ENCODE assay signal across 1 cellular context in the genomic region with DNA sequence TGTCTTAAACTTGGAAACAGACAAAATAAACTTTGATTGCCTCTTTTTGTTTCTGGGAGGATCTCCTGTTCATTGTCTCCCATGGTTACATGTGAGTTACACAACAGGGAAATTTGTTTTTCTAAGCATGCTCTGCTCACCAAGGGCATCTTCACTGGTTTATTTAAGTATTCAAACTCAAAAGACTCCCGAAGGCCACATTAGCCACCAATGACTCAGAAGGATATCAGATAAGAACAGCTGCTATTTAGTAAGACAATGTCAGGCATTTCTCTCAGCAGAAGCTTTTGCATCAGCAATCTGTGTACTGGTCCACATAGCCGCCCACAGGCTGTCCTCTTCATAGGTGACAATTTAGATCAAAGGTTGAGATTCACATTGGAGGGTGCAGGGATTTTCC.
TF ChIP-seq lines count a peak whose summit lies in the region.

No MANE protein-coding gene starts in this region.

TF ChIP-seq in SK-N-SH, 30 proteins besides CTCF, POLR2A, EP300 and RAD21 (continued from another document):
- TF ChIP-seq, protein P1, sequence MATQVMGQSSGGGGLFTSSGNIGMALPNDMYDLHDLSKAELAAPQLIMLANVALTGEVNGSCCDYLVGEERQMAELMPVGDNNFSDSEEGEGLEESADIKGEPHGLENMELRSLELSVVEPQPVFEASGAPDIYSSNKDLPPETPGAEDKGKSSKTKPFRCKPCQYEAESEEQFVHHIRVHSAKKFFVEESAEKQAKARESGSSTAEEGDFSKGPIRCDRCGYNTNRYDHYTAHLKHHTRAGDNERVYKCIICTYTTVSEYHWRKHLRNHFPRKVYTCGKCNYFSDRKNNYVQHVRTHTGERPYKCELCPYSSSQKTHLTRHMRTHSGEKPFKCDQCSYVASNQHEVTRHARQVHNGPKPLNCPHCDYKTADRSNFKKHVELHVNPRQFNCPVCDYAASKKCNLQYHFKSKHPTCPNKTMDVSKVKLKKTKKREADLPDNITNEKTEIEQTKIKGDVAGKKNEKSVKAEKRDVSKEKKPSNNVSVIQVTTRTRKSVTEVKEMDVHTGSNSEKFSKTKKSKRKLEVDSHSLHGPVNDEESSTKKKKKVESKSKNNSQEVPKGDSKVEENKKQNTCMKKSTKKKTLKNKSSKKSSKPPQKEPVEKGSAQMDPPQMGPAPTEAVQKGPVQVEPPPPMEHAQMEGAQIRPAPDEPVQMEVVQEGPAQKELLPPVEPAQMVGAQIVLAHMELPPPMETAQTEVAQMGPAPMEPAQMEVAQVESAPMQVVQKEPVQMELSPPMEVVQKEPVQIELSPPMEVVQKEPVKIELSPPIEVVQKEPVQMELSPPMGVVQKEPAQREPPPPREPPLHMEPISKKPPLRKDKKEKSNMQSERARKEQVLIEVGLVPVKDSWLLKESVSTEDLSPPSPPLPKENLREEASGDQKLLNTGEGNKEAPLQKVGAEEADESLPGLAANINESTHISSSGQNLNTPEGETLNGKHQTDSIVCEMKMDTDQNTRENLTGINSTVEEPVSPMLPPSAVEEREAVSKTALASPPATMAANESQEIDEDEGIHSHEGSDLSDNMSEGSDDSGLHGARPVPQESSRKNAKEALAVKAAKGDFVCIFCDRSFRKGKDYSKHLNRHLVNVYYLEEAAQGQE (IDR thresholded peaks at IDR 0.05; ENCODE audit: low read depth, low read length), result no peak
- TF ChIP-seq CHD2 (IDR thresholded peaks at IDR 0.05; ENCODE audit: low read length, partially characterized antibody) (no peak), FOXM1 (IDR thresholded peaks at IDR 0.05; ENCODE audit: low read depth) (no peak), TAF1 (IDR thresholded peaks at IDR 0.05; ENCODE audit: borderline replicate concordance, low read depth, low read length) (no peak), MEF2A (IDR thresholded peaks at IDR 0.05; ENCODE audit: borderline replicate concordance, low read depth) (no peak), NFIC (IDR thresholded peaks at IDR 0.05; ENCODE audit: borderline replicate concordance) (peak; percentile 30; the same call in 1 of the 2 replicates), JUND (IDR thresholded peaks at IDR 0.05) (peak; percentile 91), GATA2 (CRISPR knock-in tag; IDR thresholded peaks at IDR 0.05) (no peak), RXRA (IDR thresholded peaks at IDR 0.05; ENCODE audit: borderline replicate concordance, low read depth) (no peak), EZH2phosphoT487 (IDR thresholded peaks at IDR 0.05; ENCODE audit: borderline replicate concordance, low read depth) (no peak), YY1 (IDR thresholded peaks at IDR 0.05; ENCODE audit: low read depth) (no peak), ELF1 (IDR thresholded peaks at IDR 0.05) (no peak), MXI1 (IDR thresholded peaks at IDR 0.05; ENCODE audit: low read depth, low read length) (no peak), RFX5 (IDR thresholded peaks at IDR 0.05; ENCODE audit: low read length) (no peak), RCOR1 (IDR thresholded peaks at IDR 0.05; ENCODE audit: low read length) (no peak), TCF12 (IDR thresholded peaks at IDR 0.05) (peak; percentile 86), TEAD4 (IDR thresholded peaks at IDR 0.05; ENCODE audit: borderline replicate concordance, insufficient read depth) (peak; percentile 16; the same call in 1 of the 2 replicates), SIN3A (IDR thresholded peaks at IDR 0.05; ENCODE audit: borderline replicate concordance, low read depth, low read length) (no peak), GABPA (IDR thresholded peaks at IDR 0.05; ENCODE audit: low read depth) (no peak), SMC3 (IDR thresholded peaks at IDR 0.05; ENCODE audit: low read depth, low read length) (no peak; the same call in 1 of the 2 replicates)
- TF ChIP-seq, protein P2, sequence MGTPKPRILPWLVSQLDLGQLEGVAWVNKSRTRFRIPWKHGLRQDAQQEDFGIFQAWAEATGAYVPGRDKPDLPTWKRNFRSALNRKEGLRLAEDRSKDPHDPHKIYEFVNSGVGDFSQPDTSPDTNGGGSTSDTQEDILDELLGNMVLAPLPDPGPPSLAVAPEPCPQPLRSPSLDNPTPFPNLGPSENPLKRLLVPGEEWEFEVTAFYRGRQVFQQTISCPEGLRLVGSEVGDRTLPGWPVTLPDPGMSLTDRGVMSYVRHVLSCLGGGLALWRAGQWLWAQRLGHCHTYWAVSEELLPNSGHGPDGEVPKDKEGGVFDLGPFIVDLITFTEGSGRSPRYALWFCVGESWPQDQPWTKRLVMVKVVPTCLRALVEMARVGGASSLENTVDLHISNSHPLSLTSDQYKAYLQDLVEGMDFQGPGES (IDR thresholded peaks at IDR 0.05; ENCODE audit: low read depth, low read length), result no peak
- TF ChIP-seq, protein P3, sequence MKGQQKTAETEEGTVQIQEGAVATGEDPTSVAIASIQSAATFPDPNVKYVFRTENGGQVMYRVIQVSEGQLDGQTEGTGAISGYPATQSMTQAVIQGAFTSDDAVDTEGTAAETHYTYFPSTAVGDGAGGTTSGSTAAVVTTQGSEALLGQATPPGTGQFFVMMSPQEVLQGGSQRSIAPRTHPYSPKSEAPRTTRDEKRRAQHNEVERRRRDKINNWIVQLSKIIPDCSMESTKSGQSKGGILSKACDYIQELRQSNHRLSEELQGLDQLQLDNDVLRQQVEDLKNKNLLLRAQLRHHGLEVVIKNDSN (IDR thresholded peaks at IDR 0.05; ENCODE audit: borderline replicate concordance, low read depth), result no peak
- TF ChIP-seq, protein P4, sequence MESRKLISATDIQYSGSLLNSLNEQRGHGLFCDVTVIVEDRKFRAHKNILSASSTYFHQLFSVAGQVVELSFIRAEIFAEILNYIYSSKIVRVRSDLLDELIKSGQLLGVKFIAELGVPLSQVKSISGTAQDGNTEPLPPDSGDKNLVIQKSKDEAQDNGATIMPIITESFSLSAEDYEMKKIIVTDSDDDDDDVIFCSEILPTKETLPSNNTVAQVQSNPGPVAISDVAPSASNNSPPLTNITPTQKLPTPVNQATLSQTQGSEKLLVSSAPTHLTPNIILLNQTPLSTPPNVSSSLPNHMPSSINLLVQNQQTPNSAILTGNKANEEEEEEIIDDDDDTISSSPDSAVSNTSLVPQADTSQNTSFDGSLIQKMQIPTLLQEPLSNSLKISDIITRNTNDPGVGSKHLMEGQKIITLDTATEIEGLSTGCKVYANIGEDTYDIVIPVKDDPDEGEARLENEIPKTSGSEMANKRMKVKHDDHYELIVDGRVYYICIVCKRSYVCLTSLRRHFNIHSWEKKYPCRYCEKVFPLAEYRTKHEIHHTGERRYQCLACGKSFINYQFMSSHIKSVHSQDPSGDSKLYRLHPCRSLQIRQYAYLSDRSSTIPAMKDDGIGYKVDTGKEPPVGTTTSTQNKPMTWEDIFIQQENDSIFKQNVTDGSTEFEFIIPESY (IDR thresholded peaks at IDR 0.05; ENCODE audit: borderline replicate concordance, low read depth), result no peak
- TF ChIP-seq, protein P5, sequence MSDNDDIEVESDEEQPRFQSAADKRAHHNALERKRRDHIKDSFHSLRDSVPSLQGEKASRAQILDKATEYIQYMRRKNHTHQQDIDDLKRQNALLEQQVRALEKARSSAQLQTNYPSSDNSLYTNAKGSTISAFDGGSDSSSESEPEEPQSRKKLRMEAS (IDR thresholded peaks at IDR 0.05; ENCODE audit: low read depth), result peak; percentile 31; the same call in 1 of the 2 replicates
- TF ChIP-seq, protein P6, sequence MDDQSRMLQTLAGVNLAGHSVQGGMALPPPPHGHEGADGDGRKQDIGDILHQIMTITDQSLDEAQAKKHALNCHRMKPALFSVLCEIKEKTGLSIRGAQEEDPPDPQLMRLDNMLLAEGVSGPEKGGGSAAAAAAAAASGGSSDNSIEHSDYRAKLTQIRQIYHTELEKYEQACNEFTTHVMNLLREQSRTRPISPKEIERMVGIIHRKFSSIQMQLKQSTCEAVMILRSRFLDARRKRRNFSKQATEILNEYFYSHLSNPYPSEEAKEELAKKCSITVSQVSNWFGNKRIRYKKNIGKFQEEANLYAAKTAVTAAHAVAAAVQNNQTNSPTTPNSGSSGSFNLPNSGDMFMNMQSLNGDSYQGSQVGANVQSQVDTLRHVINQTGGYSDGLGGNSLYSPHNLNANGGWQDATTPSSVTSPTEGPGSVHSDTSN (IDR thresholded peaks at IDR 0.05), result peak; percentile 70
